In genomic region chr10:97632949-97633884, GRCh38 we compare ENCODE assay signal across 8 cellular contexts. TPM values are rescaled to one million over a fixed set of nuclear protein-coding genes. Genes with fewer than 3 reads are reported as not detected.
DNase-seq lines count a peak whose midpoint lies in the region; ATAC-seq and TF ChIP-seq lines count a peak whose summit lies in the region.

Gene MORN4 (minus strand): TSS chr10:97633500. CDS start chr10:97619653, 13,847 bp downstream.

- H3K27ac ChIP-seq in DOHH2 (ENCODE audit: low read depth, low read length) (no peak within 1 kb of the TSS), RWPE1 (peak within 1 kb of the TSS; percentile 77)

- H3K4me1 Mint-ChIP-seq in nephron progenitor cell: peaks cover 22% of the 10 kb centered on the region

- no peaks in the 10 kb centered on the region for H3K9me3 ChIP-seq in DOHH2 (ENCODE audit: control insufficient read depth, insufficient read depth, low read length)

- no peaks in the 10 kb centered on the region for H3K36me3 ChIP-seq in DOHH2 (ENCODE audit: control insufficient read depth, low read length)

- peak within 1 kb of the TSS; percentile 86 for H3K4me2 ChIP-seq in DOHH2 (ENCODE audit: low read length)

- no peaks in the 10 kb centered on the region for H3K9me2 ChIP-seq in DOHH2 (replicated peaks; ENCODE audit: control insufficient read depth, low read length)

- peak within 1 kb of the TSS; percentile 98 for H3K4me3 Mint-ChIP-seq in nephron progenitor cell

- H3K4me3 ChIP-seq in DOHH2 (ENCODE audit: low read length) (peak within 1 kb of the TSS; percentile 79), LNCaP clone FGC (ENCODE audit: low read depth, low read length) (peak within 1 kb of the TSS; percentile 93), fibroblast of villous mesenchyme (ENCODE audit: low read depth, low read length) (peak within 1 kb of the TSS; percentile 82)

- CTCF ChIA-PET in RWPE1 (lab: Yijun Ruan, JAX): no interaction called here

- peaks cover 9% of the 10 kb centered on the region for H3K36me3 Mint-ChIP-seq in nephron progenitor cell (ENCODE audit: low read depth)

- H3K27me3 Mint-ChIP-seq in nephron progenitor cell (ENCODE audit: low read depth, poor library complexity): peaks cover 8% of the 10 kb centered on the region

- peaks cover 6% of the 10 kb centered on the region; the same call in 1 of the 2 replicates for H3K79me2 ChIP-seq in DOHH2 (ENCODE audit: control insufficient read depth, low read length)

- H3K27me3 ChIP-seq in DOHH2 (ENCODE audit: control insufficient read depth, low read length): no peaks in the 10 kb centered on the region

- POLR2A ChIA-PET in RWPE1 (lab: Yijun Ruan, JAX; ENCODE audit: low non-redundant PET): no interaction called here

- peak within 1 kb of the TSS; percentile 97 for H3K27ac Mint-ChIP-seq in nephron progenitor cell

- peaks cover 11% of the 10 kb centered on the region for H3K4me1 ChIP-seq in DOHH2 (ENCODE audit: control insufficient read depth, low read length)

- TF ChIP-seq CTCF in DOHH2 (IDR thresholded peaks at IDR 0.05; ENCODE audit: low read depth, low read length, poor library complexity, severe bottlenecking): no peak
- no peak for TF ChIP-seq CTCF in LNCaP clone FGC (IDR thresholded peaks at IDR 0.05; ENCODE audit: control insufficient read depth, extremely low read depth, insufficient read depth)
- no peak for TF ChIP-seq CTCF in RWPE1 (conservative IDR thresholded peaks at IDR 0.05; ENCODE audit: low read depth)
- no peak for TF ChIP-seq CTCF in fibroblast of villous mesenchyme (IDR thresholded peaks at IDR 0.05; ENCODE audit: insufficient read depth, low read depth, low read length)
- no peak for TF ChIP-seq CTCF in nephron progenitor cell (IDR thresholded peaks at IDR 0.05)

- peak; percentile 96 for ATAC-seq in GM21825 (IDR thresholded peaks at IDR 0.05; ENCODE audit: unreplicated experiment)
- peak; percentile 98 for ATAC-seq in stimulated activated naive CD8-positive, alpha-beta T cell treated with anti-CD3 and anti-CD28 coated beads, Interleukin-15, Interleukin-2, amounts not matched to agents 100 U/mL and 50 U/mL, for 24 hours

- H3F3A ChIP-seq in DOHH2 (ENCODE audit: control insufficient read depth, insufficient read depth): peaks cover 5% of the 10 kb centered on the region; the same call in 1 of the 2 replicates

- H4K20me1 ChIP-seq in DOHH2 (ENCODE audit: control insufficient read depth, insufficient read depth, low read depth, low read length): no peaks in the 10 kb centered on the region

- H3K9me3 Mint-ChIP-seq in nephron progenitor cell: no peaks in the 10 kb centered on the region

- DNase-seq in LNCaP clone FGC (ENCODE audit: low read depth): peak; percentile 71
- DNase-seq in RWPE1 (ENCODE audit: low spot score): peak; percentile 97
- peak; percentile 91 for DNase-seq in activated gamma-delta T cell treated with Interleukin-2 at 50 U/mL for 16 hours
- peak; percentile 90 for DNase-seq in fibroblast of villous mesenchyme (ENCODE audit: low read depth)
- peak; percentile 92 for DNase-seq in nephron progenitor cell
- peak; percentile 92 for DNase-seq in stimulated activated naive CD8-positive, alpha-beta T cell treated with anti-CD3 and anti-CD28 coated beads, Interleukin-15, Interleukin-2, amounts not matched to agents 100 U/mL and 50 U/mL, for 24 hours

RNA-seq across cellular contexts. Expression of gene MORN4, which starts in this region (rescaled TPM):
- 4.2 and 5.6 TPM in 2 replicates for total RNA-seq in fibroblast of villous mesenchyme
